Comparison of ENCODE assay signal across 8 cellular contexts in the genomic region with DNA sequence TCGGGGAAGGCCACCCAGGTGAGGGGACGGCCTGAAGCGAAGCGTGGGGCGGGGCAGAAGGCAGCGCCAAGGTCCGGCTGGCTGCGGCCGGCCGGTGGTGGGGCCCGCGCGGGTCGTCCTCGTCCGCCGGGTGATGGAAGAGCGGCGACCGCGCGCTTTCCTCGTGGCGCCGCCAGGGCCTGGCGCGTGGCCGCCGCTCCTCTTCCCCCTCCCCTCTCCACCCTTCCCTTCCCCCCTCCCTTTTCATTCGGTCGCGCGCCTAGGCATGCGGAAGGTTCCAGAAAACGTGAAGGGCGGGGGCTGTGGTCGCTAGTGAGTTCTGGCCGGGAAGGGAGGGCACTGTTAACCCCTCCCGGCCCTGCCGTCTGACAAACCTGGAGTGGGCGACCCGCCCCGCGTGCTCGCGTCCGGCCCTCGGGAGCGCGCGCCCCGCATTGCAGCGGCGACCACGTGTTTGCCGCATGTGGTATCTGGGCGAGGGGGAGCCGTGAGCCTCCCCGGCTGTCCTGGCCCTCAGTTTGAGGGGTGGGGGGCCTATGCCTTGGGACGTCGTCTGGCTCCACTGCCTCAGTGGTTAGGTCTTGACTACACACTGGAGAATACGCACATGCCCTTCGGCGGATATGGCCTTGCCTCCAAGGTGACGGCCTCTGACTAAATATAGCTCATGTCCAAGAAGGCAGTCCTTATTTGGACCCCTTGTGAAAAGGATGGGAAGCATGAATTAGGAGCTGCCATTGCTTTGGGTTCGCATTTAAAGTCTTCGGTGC. TPM values are rescaled to one million over a fixed set of nuclear protein-coding genes. Genes with fewer than 3 reads are reported as not detected.
DNase-seq lines count a peak whose midpoint lies in the region; ATAC-seq, FAIRE-seq and TF ChIP-seq lines count a peak whose summit lies in the region.

No MANE protein-coding gene starts in this region.

- H3K27ac ChIP-seq in BLaER1 (peak overlapping the region; percentile 100), SJSA1 (peak overlapping the region; percentile 100), pancreas (peak overlapping the region; percentile 94 to 99 (median 98)), tibial artery (peak overlapping the region; percentile 96 to 100)

- intact Hi-C loops in Right ventricle myocardium inferior (cut with DNase I) (loop anchor here (1.0 to 10.0 kb wide), 3 partner anchors 39 to 185 kb away; partner anchors contain the start of genes ELMOD3 and RETSAT), pancreas (cut with DNase I) (loop anchor here in 1 of 3 donors (10.0 kb wide), 1 partner anchor 65 kb away; no protein-coding TSS in a partner anchor), tibial artery (cut with DNase I; ENCODE audit: low total_unique reads) (loop anchor here (5.0 kb wide), 1 partner anchor 102 kb away; no protein-coding TSS in a partner anchor)

- H3K4me2 ChIP-seq in BLaER1: peak overlapping the region; percentile 92

- H3K36me3 Mint-ChIP-seq in activated naive CD4-positive, alpha-beta T cell treated with anti-CD3 and anti-CD28 coated beads, Interleukin-2, amount 50 U/mL, for 24 hours: peaks cover 40% of the 10 kb centered on the region

- peaks cover 61% of the 10 kb centered on the region for H3K4me1 ChIP-seq in BLaER1
- H3K4me1 ChIP-seq in SJSA1 (replicated peaks): peaks cover 35% of the 10 kb centered on the region
- peaks cover 9 to 48% (median 22%) of the 10 kb centered on the region in 3 donors for H3K4me1 ChIP-seq in pancreas
- H3K4me1 ChIP-seq in tibial artery: peaks cover 0 to 61% (median 41%) of the 10 kb centered on the region in 4 donors

- TF ChIP-seq CTCF in pancreas (IDR thresholded peaks at IDR 0.05) (no peak), tibial artery (IDR thresholded peaks at IDR 0.05) (no peak)

- H3K4me3 Mint-ChIP-seq in activated naive CD4-positive, alpha-beta T cell treated with anti-CD3 and anti-CD28 coated beads, Interleukin-2, amount 50 U/mL, for 24 hours: peak overlapping the region; percentile 99

- H3K27me3 Mint-ChIP-seq in activated naive CD4-positive, alpha-beta T cell treated with anti-CD3 and anti-CD28 coated beads, Interleukin-2, amount 50 U/mL, for 24 hours: no peaks in the 10 kb centered on the region

- H3K9me3 Mint-ChIP-seq in activated naive CD4-positive, alpha-beta T cell treated with anti-CD3 and anti-CD28 coated beads, Interleukin-2, amount 50 U/mL, for 24 hours: no peaks in the 10 kb centered on the region

- peaks cover 56% of the 10 kb centered on the region for H3K4me1 Mint-ChIP-seq in activated naive CD4-positive, alpha-beta T cell treated with anti-CD3 and anti-CD28 coated beads, Interleukin-2, amount 50 U/mL, for 24 hours

- no peaks in the 10 kb centered on the region for H3K9me3 ChIP-seq in BLaER1
- H3K9me3 ChIP-seq in SJSA1 (replicated peaks): no peaks in the 10 kb centered on the region
- H3K9me3 ChIP-seq in pancreas: no peaks in the 10 kb centered on the region
- H3K9me3 ChIP-seq in tibial artery: no peaks in the 10 kb centered on the region

- DNase-seq in SJSA1 (ENCODE audit: low read depth in 1 of 2, low spot score in 2 of 2) (peak; percentile 74 to 75), Right ventricle myocardium inferior (ENCODE audit: missing footprints) (peak; percentile 87), pancreas (peak; percentile 69 to 88 (median 78)), tibial artery (peak; percentile 75 to 88)

- H3K4me3 ChIP-seq in BLaER1: peak overlapping the region; percentile 73
- peak overlapping the region; percentile 94 for H3K4me3 ChIP-seq in SJSA1
- H3K4me3 ChIP-seq in pancreas: peak overlapping the region; percentile 66 to 98 (median 92)
- H3K4me3 ChIP-seq in tibial artery: peak overlapping the region; percentile 69 to 94

- H3K9ac ChIP-seq in BLaER1: peak overlapping the region; percentile 100

- H3K27me3 ChIP-seq in BLaER1: no peaks in the 10 kb centered on the region
- no peaks in the 10 kb centered on the region for H3K27me3 ChIP-seq in SJSA1 (replicated peaks)
- no peaks in the 10 kb centered on the region for H3K27me3 ChIP-seq in pancreas
- no peaks in the 10 kb centered on the region for H3K27me3 ChIP-seq in tibial artery

- H3K36me3 ChIP-seq in BLaER1 (peaks cover 48% of the 10 kb centered on the region), SJSA1 (peaks cover 60% of the 10 kb centered on the region), pancreas (peaks cover 15 to 44% (median 36%) of the 10 kb centered on the region in 3 donors), tibial artery (peaks cover 35 to 38% (median 37%) of the 10 kb centered on the region in 3 donors)

- 0% methylated on average over 35 to 67 of the region's 67 CpGs for WGBS in pancreas, 2 donors

- FAIRE-seq in pancreas (lab: Jason Lieb, UNC): no peak

- ATAC-seq in GM19043 (IDR thresholded peaks at IDR 0.05; ENCODE audit: low read depth, unreplicated experiment) (peak; percentile 19), HG03432 (IDR thresholded peaks at IDR 0.05; ENCODE audit: unreplicated experiment) (peak; percentile 34), Right ventricle myocardium inferior (peak; percentile 66), pancreas (peak; percentile 44 to 59 (median 54))

- H3K27ac Mint-ChIP-seq in activated naive CD4-positive, alpha-beta T cell treated with anti-CD3 and anti-CD28 coated beads, Interleukin-2, amount 50 U/mL, for 24 hours: peak overlapping the region; percentile 99

- H4K20me1 ChIP-seq in BLaER1: peaks cover 54% of the 10 kb centered on the region

RNA-seq across cellular contexts. Expression of gene MAT2A, which starts 0.6 kb away (rescaled TPM):
- 84.2 and 92.7 TPM in 2 replicates for total RNA-seq in SJSA1 (2014; rRNA removed; shearing (Covaris generic))
- total RNA-seq in Right ventricle myocardium inferior: 118 TPM
- total RNA-seq in pancreas: 100 to 1,000 TPM; 127 to 447 (median 246) TPM
- polyA plus RNA-seq in pancreas: 100 to 1,000 TPM; 141 to 246 TPM

RNA-seq across cellular contexts. Expression of gene GGCX, which starts 21.7 kb away (rescaled TPM):
- 38.0 and 41.2 TPM in 2 replicates for total RNA-seq in SJSA1 (2014; rRNA removed; shearing (Covaris generic))
- total RNA-seq in Right ventricle myocardium inferior: 26.9 TPM
- total RNA-seq in pancreas: 10 to 100 TPM; 21.7 to 43.4 (median 31.0) TPM
- polyA plus RNA-seq in pancreas: 10 to 100 TPM; 15.7 to 16.2 TPM

RNA-seq across cellular contexts. Expression of gene VAMP8, which starts 37.8 kb away (rescaled TPM):
- total RNA-seq in SJSA1 (2014; rRNA removed; shearing (Covaris generic)): not detected in 2 replicates
- total RNA-seq in Right ventricle myocardium inferior (26.1 TPM), pancreas (100 to 1,000 TPM in 1 of 6 donors, 10 to 100 TPM in 5; 57.7 to 109 (median 69.7) TPM)
- 100 to 1,000 TPM; 137 to 150 TPM for polyA plus RNA-seq in pancreas

RNA-seq across cellular contexts. Expression of gene VAMP5, which starts 44.7 kb away (rescaled TPM):
- total RNA-seq in SJSA1 (2014; rRNA removed; shearing (Covaris generic)): 37.0 and 47.5 TPM in 2 replicates
- total RNA-seq in Right ventricle myocardium inferior (62.1 TPM), pancreas (10 to 100 TPM in 3 of 6 donors, 1 to 10 TPM in 3; 8.3 to 14.2 (median 11.1) TPM)
- polyA plus RNA-seq in pancreas: 10 to 100 TPM; 27.7 to 29.5 TPM

RNA-seq across cellular contexts. Expression of gene RNF181, which starts 56.0 kb away (rescaled TPM):
- total RNA-seq in SJSA1 (2014; rRNA removed; shearing (Covaris generic)): 212 and 219 TPM in 2 replicates
- total RNA-seq in Right ventricle myocardium inferior (87.8 TPM), pancreas (10 to 100 TPM; 53.5 to 94.1 (median 60.2) TPM)
- polyA plus RNA-seq in pancreas: 100 to 1,000 TPM in 1 of 2 donors, 10 to 100 TPM in 1; 92.6 to 104 TPM

Comparison
In these comparisons a context has a peak if more than half of its experiments do, and no peak if none do; other contexts are left out.
1. Peak in every context shown above with its lines: DNase-seq, ATAC-seq, H3K4me3 ChIP-seq and H3K27ac ChIP-seq.
2. RNA of gene VAMP8, which starts 37.8 kb away (total RNA-seq): 57.7 to 109 TPM in pancreas and 26.1 TPM in Right ventricle myocardium inferior (single experiment); not detected in SJSA1; every median in the first group is over 10 times any median in the second.